In the genomic region with DNA sequence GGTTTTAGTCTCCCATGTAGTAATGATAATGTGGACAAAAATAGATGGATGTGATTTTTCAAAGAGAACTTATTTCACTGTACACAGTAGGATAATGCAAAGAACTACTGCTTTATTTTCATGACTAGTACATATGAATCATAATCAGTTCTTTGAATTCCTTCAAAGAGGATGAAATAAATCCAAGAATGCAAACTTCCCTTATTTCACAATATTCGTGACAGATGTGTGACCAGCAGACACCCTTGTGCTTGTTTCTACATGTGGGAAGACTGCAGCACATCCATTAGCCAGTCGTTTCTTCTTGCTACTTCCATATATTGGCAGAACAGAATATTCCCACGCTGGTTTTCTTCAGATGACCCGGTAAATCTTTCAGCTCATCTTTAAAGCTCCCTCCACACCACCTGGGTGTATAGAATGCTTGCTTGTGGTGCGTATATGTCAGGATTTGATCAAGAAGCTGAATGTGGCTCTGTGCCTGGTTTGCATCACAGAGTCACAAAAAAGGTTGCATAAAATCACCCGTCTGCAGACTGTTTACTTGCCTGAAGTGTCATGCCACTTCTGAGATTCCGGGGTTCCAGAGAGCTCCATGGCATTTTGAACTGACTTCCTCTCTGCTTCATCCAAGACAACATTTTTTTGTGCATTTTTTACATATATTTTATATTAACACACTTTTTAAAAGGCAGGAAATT, we compare ENCODE assay signal across 16 cellular contexts. TPM values are rescaled to one million over a fixed set of nuclear protein-coding genes. Genes with fewer than 3 reads are reported as not detected.
DNase-seq lines count a peak whose midpoint lies in the region; ATAC-seq, FAIRE-seq and TF ChIP-seq lines count a peak whose summit lies in the region.
"Had no signal": no experiment of that assay in that cellular context is flagged by ENCODE, and none has a peak within 500 bp of the region (broad histone marks: within the 10 kb centered on the region; RNA-seq: fewer than 3 reads in every experiment).

No MANE protein-coding gene starts in this region.

- intact Hi-C loops in heart right ventricle (cut with DNase I), result no loop called here

- H3K9ac ChIP-seq in astrocyte (ENCODE audit: low read length), result no peak overlapping the region
- H3K9ac ChIP-seq: parathyroid adenoma had no signal

- TF ChIP-seq CTCF in cardiac muscle cell (IDR thresholded peaks at IDR 0.05; ENCODE audit: low read depth, low read length), result no peak
- TF ChIP-seq CTCF in heart right ventricle (IDR thresholded peaks at IDR 0.05), result no peak
- no peak for TF ChIP-seq CTCF in astrocyte (IDR thresholded peaks at IDR 0.05; ENCODE audit: insufficient read depth, low read depth, low read length)
- no peak for TF ChIP-seq CTCF in foreskin fibroblast (IDR thresholded peaks at IDR 0.05; ENCODE audit: low read depth, low read length)

- no peaks in the 10 kb centered on the region for H3K27me3 Mint-ChIP-seq in astrocyte (ENCODE audit: low read depth, unreplicated experiment)
- H3K27me3 Mint-ChIP-seq: effector memory CD8-positive, alpha-beta T cell; T-helper 17 cell had no signal

- H3K27ac ChIP-seq in cardiac muscle cell (peak overlapping the region; percentile 15), heart right ventricle (no peak overlapping the region), astrocyte (ENCODE audit: low read depth, low read length) (no peak overlapping the region)
- H3K27ac ChIP-seq: parathyroid adenoma, upper lobe of left lung had no signal

- ATAC-seq in heart right ventricle, result no peak
- ATAC-seq: effector memory CD8-positive, alpha-beta T cell; T-helper 17 cell had no signal

- H3K9me3 Mint-ChIP-seq in astrocyte (ENCODE audit: unreplicated experiment), result no peaks in the 10 kb centered on the region

- H3K9me3 ChIP-seq in cardiac muscle cell (ENCODE audit: low read depth), result no peaks in the 10 kb centered on the region
- H3K9me3 ChIP-seq in heart right ventricle, result no peaks in the 10 kb centered on the region
- H3K9me3 ChIP-seq in astrocyte (ENCODE audit: insufficient read depth, low read depth, low read length), result no peaks in the 10 kb centered on the region
- H3K9me3 ChIP-seq: upper lobe of left lung had no signal

- H3K4me1 Mint-ChIP-seq in astrocyte (ENCODE audit: low read depth, unreplicated experiment), result no peaks in the 10 kb centered on the region
- H3K4me1 Mint-ChIP-seq: T-helper 17 cell had no signal

- DNase-seq in cardiac muscle cell (ENCODE audit: low read depth in 1 of 2, low spot score in 1 of 2) (peak; percentile 11 to 79), heart right ventricle (no peak), astrocyte (ENCODE audit: low read depth) (peak; percentile 49), foreskin fibroblast (peak; percentile 77 to 85), HuH-7.5 (ENCODE audit: low spot score) (no peak), ureter (ENCODE audit: low spot score) (no peak), germinal center (ENCODE audit: low spot score) (no peak), H7 (no peak)
- DNase-seq: activated CD4-positive, alpha-beta T cell treated with anti-CD3 and anti-CD28 coated beads for 48 hours; activated T-cell treated with anti-CD3 and anti-CD28 coated beads, Interleukin-2, amount 50 U/mL, for 48 hours; DND-41; effector memory CD8-positive, alpha-beta T cell; mesendoderm; T-helper 17 cell; upper lobe of left lung had no signal

- no peak for FAIRE-seq in astrocyte (lab: Jason Lieb, UNC)

- no peaks in the 10 kb centered on the region for H3K79me2 ChIP-seq in astrocyte (ENCODE audit: insufficient read depth, low read length)
- H3K79me2 ChIP-seq: parathyroid adenoma had no signal

- H4K20me1 ChIP-seq in astrocyte (ENCODE audit: insufficient read depth, low read length), result no peaks in the 10 kb centered on the region

- no peak overlapping the region for H3K4me3 ChIP-seq in cardiac muscle cell
- H3K4me3 ChIP-seq in heart right ventricle, result no peak overlapping the region
- H3K4me3 ChIP-seq in astrocyte (ENCODE audit: insufficient read depth, low read depth, low read length), result no peak overlapping the region
- no peak overlapping the region for H3K4me3 ChIP-seq in foreskin fibroblast (ENCODE audit: low read depth in 1 of 2, low read length in 2 of 2)
- no peak overlapping the region for H3K4me3 ChIP-seq in H7 (ENCODE audit: insufficient read depth, low read depth, low read length)
- H3K4me3 ChIP-seq: upper lobe of left lung had no signal

- no peaks in the 10 kb centered on the region for H3K36me3 Mint-ChIP-seq in astrocyte (ENCODE audit: low read depth, unreplicated experiment)

- H3K36me3 ChIP-seq in cardiac muscle cell, result no peaks in the 10 kb centered on the region
- no peaks in the 10 kb centered on the region for H3K36me3 ChIP-seq in heart right ventricle
- H3K36me3 ChIP-seq in astrocyte (ENCODE audit: insufficient read depth, low read length), result no peaks in the 10 kb centered on the region
- H3K36me3 ChIP-seq in H7 (replicated peaks; ENCODE audit: control insufficient read depth, insufficient read depth, low read length), result no peaks in the 10 kb centered on the region
- H3K36me3 ChIP-seq: upper lobe of left lung had no signal

- H3K27ac Mint-ChIP-seq in astrocyte (ENCODE audit: unreplicated experiment), result no peak overlapping the region
- H3K27ac Mint-ChIP-seq: effector memory CD8-positive, alpha-beta T cell; T-helper 17 cell had no signal

- H3K4me3 Mint-ChIP-seq in astrocyte (ENCODE audit: unreplicated experiment), result no peak overlapping the region
- H3K4me3 Mint-ChIP-seq: effector memory CD8-positive, alpha-beta T cell; T-helper 17 cell had no signal

- WGBS in heart right ventricle, 2 donors, result 61% methylated on average over 7 of the region's 7 CpGs

- H3K4me1 ChIP-seq in cardiac muscle cell (ENCODE audit: low read depth), result peaks cover 11% of the 10 kb centered on the region
- peaks cover 0 to 4% (median 0%) of the 10 kb centered on the region in 9 donors for H3K4me1 ChIP-seq in heart right ventricle
- H3K4me1 ChIP-seq in astrocyte (ENCODE audit: insufficient read depth, low read length), result peaks cover 4% of the 10 kb centered on the region
- H3K4me1 ChIP-seq: parathyroid adenoma had no signal

- no peak overlapping the region for H2AFZ ChIP-seq in astrocyte (ENCODE audit: low read depth, low read length)
- H2AFZ ChIP-seq: parathyroid adenoma had no signal

- no peak overlapping the region for H3K4me2 ChIP-seq in astrocyte (ENCODE audit: low read length)

- H3K27me3 ChIP-seq in cardiac muscle cell, result no peaks in the 10 kb centered on the region
- no peaks in the 10 kb centered on the region for H3K27me3 ChIP-seq in heart right ventricle
- H3K27me3 ChIP-seq in astrocyte (ENCODE audit: insufficient read depth, low read length), result no peaks in the 10 kb centered on the region
- no peaks in the 10 kb centered on the region; the same call in 1 of the 2 replicates for H3K27me3 ChIP-seq in H7 (ENCODE audit: control insufficient read depth, insufficient read depth, low read length)
- H3K27me3 ChIP-seq: upper lobe of left lung had no signal

RNA-seq across cellular contexts. Expression of a gene that starts 47.7 kb away (rescaled TPM):
- total RNA-seq in cardiac muscle cell, result 4.5 and 5.6 TPM in 2 replicates
- 0.54 and 1.0 TPM in 2 replicates for polyA plus RNA-seq in cardiac muscle cell
- 10 to 100 TPM in 7 of 10 donors, 1 to 10 TPM in 3; 5.4 to 16.5 (median 11.6) TPM for total RNA-seq in heart right ventricle
- polyA plus RNA-seq in heart right ventricle, result 1 to 10 TPM; 1.7 to 2.2 TPM
- total RNA-seq in astrocyte, result 7.4 and 8.0 TPM in 2 replicates
- total RNA-seq in ureter, result 9.8 TPM
- total RNA-seq in H7 (2014; rRNA removed; shearing (Covaris generic)), result 2.2 and 4.0 TPM in 2 replicates

Comparison
In these comparisons a context has a peak if more than half of its experiments do, and no peak if none do; other contexts are left out.
1. DNase-seq: peak in cardiac muscle cell (2 of 2), astrocyte (single experiment) and foreskin fibroblast (2 of 2); none in heart right ventricle (0 of 2), HuH-7.5 (single experiment), ureter (single experiment), germinal center (single experiment) and H7 (single experiment).